ENCODE assay signal across 24 cellular contexts in genomic region chr1:183787704-183788103, GRCh38.
"Had no signal": no experiment of that assay in that cellular context is flagged by ENCODE, and none has a peak within 500 bp of the region (broad histone marks: within the 10 kb centered on the region; RNA-seq: fewer than 3 reads in every experiment).

No MANE protein-coding gene starts in this region.

- H3K4me3 Mint-ChIP-seq: naive thymus-derived CD4-positive, alpha-beta T cell; nephron had no signal

- H3K27ac ChIP-seq: prostate gland, right atrium auricular region, thoracic aorta, transverse colon, upper lobe of right lung, uterus had no signal

- H3K9me3 ChIP-seq: prostate gland, right atrium auricular region, thoracic aorta, transverse colon, upper lobe of right lung, uterus had no signal

- H3K9me3 Mint-ChIP-seq: nephron had no signal

- FAIRE-seq: frontal cortex, kidney had no signal

- ATAC-seq: left lobe of liver; naive thymus-derived CD4-positive, alpha-beta T cell; sciatic nerve; stimulated activated naive CD8-positive, alpha-beta T cell treated with anti-CD3 and anti-CD28 coated beads, Interleukin-15, Interleukin-2, amounts not matched to agents 100 U/mL and 50 U/mL, for 24 hours; upper lobe of right lung had no signal

- H3K4me2 ChIP-seq: smooth muscle cell had no signal

- H3K4me1 ChIP-seq: prostate gland, transverse colon, upper lobe of right lung, uterus had no signal

- DNase-seq: cortex of kidney; effector CD4-positive, alpha-beta T cell; kidney; mesendoderm; midbrain; naive thymus-derived CD4-positive, alpha-beta T cell; nucleus accumbens; stimulated activated CD4-positive, alpha-beta T cell treated with anti-CD3 and anti-CD28 coated beads, Interleukin-12 subunit alpha, Interleukin-12 subunit beta, amount 100 ng/mL, for 4 hours; stimulated activated CD4-positive, alpha-beta T cell treated with anti-CD3 and anti-CD28 coated beads, Interleukin-1b, Interleukin-23, amount 100 ng/mL, for 48 hours; stimulated activated CD4-positive, alpha-beta T cell treated with anti-CD3 and anti-CD28 coated beads, Interleukin-4, amount 100 ng/mL, for 1 hour; stimulated activated CD8-positive, alpha-beta memory T cell treated with anti-CD3 and anti-CD28 coated beads, Interleukin-4, amount 100 ng/mL, for 48 hours; stimulated activated naive CD8-positive, alpha-beta T cell treated with anti-CD3 and anti-CD28 coated beads, Interleukin-15, Interleukin-2, amounts not matched to agents 100 U/mL and 50 U/mL, for 24 hours; transverse colon; upper lobe of right lung; uterus had no signal

- H3K36me3 Mint-ChIP-seq: naive thymus-derived CD4-positive, alpha-beta T cell had no signal

- H3K27ac Mint-ChIP-seq: naive thymus-derived CD4-positive, alpha-beta T cell had no signal

- H3K36me3 ChIP-seq: prostate gland, right atrium auricular region, thoracic aorta, transverse colon, upper lobe of right lung, uterus had no signal

- H3K4me3 ChIP-seq: lung, prostate gland, right atrium auricular region, smooth muscle cell, thoracic aorta, transverse colon, upper lobe of right lung, uterus had no signal

- H3K27me3 ChIP-seq: right atrium auricular region, transverse colon, upper lobe of right lung, uterus had no signal
